Comparison of ENCODE assay signal across 16 cellular contexts in genomic region chr13:36531746-36532486, GRCh38.
DNase-seq lines count a peak whose midpoint lies in the region; ATAC-seq and TF ChIP-seq lines count a peak whose summit lies in the region.
"Had no signal": no experiment of that assay in that cellular context is flagged by ENCODE, and none has a peak within 500 bp of the region (broad histone marks: within the 10 kb centered on the region; RNA-seq: fewer than 3 reads in every experiment).

No MANE protein-coding gene starts in this region.

- TF ChIP-seq POLR2A in breast epithelium (IDR thresholded peaks at IDR 0.05), result no peak

- peaks cover 0 to 4% of the 10 kb centered on the region in 2 donors for H3K4me1 ChIP-seq in breast epithelium
- H3K4me1 ChIP-seq in adipocyte (ENCODE audit: control insufficient read depth, insufficient read depth, low read length), result peaks cover 9% of the 10 kb centered on the region

- intact Hi-C loops in MCF 10A (cut with micrococcal nuclease), result no loop called here
- intact Hi-C loops in breast epithelium (cut with DNase I; ENCODE audit: low total_unique reads), result no loop called here

- H3K27me3 ChIP-seq in breast epithelium, result no peaks in the 10 kb centered on the region
- peaks cover 14% of the 10 kb centered on the region for H3K27me3 ChIP-seq in adipocyte (replicated peaks; ENCODE audit: control insufficient read depth, insufficient read depth, low read length)
- H3K27me3 ChIP-seq: spleen had no signal

- H3K4me1 Mint-ChIP-seq in MCF 10A (ENCODE audit: insufficient read depth, unreplicated experiment), result peaks cover 23% of the 10 kb centered on the region
- H3K4me1 Mint-ChIP-seq: memory B cell had no signal

- BruUV-seq in MCF 10A (replicated peaks; lab: Mats Ljungman, UMichigan), result no TSS peak

- H3K9me3 ChIP-seq in breast epithelium (peaks cover 0 to 6% of the 10 kb centered on the region in 2 donors), adipocyte (ENCODE audit: control insufficient read depth, low read length) (no peaks in the 10 kb centered on the region)
- H3K9me3 ChIP-seq: spleen, thoracic aorta had no signal

- CTCF ChIA-PET in MCF 10A (lab: Yijun Ruan, JAX), result interaction anchor here (0.8 to 1.5 kb wide), 2 partner anchors 112 to 1627 kb away, joined by 3 to 5 read pairs; no protein-coding TSS in a partner anchor

- H3K27me3 Mint-ChIP-seq in MCF 10A (ENCODE audit: insufficient read depth, unreplicated experiment), result no peaks in the 10 kb centered on the region

- no peaks in the 10 kb centered on the region for H3K36me3 Mint-ChIP-seq in MCF 10A (ENCODE audit: insufficient read depth, unreplicated experiment)
- H3K36me3 Mint-ChIP-seq: brain, memory B cell had no signal

- H3K9ac ChIP-seq in adipocyte (ENCODE audit: low read length), result no peak overlapping the region

- no peaks in the 10 kb centered on the region for H3K9me3 Mint-ChIP-seq in MCF 10A (ENCODE audit: unreplicated experiment)
- H3K9me3 Mint-ChIP-seq: memory B cell; T-helper 1 cell treated with Interleukin-12 subunit alpha and Interleukin-12 subunit beta and Interleukin-4 antibody, amounts not matched to agents 30 μg/mL and 1 μg/mL, for 36 hours had no signal

- H3K4me3 Mint-ChIP-seq in MCF 10A (ENCODE audit: unreplicated experiment), result no peak overlapping the region
- H3K4me3 Mint-ChIP-seq: brain; memory B cell; T-helper 1 cell treated with Interleukin-12 subunit alpha and Interleukin-12 subunit beta and Interleukin-4 antibody, amounts not matched to agents 30 μg/mL and 1 μg/mL, for 36 hours had no signal

- H3K27ac ChIP-seq in breast epithelium, result peak overlapping the region in 1 of 2 donors; percentile 32
- H3K27ac ChIP-seq: spleen, thoracic aorta had no signal

- POLR2A ChIA-PET in MCF 10A (lab: Yijun Ruan, JAX), result no interaction called here

- peak; percentile 72 for DNase-seq in MCF 10A (ENCODE audit: unreplicated experiment)
- DNase-seq in breast epithelium (ENCODE audit: low spot score in 2 of 2), result no peak
- peak; percentile 27 for DNase-seq in adipocyte (ENCODE audit: low read depth)
- peak; percentile 16 for DNase-seq in iris pigment epithelial cell (ENCODE audit: low read depth)
- DNase-seq in superior temporal gyrus (ENCODE audit: extremely low spot score), result no peak
- no peak for DNase-seq in NCI-H1105 treated with DMSO at 0.1 percent for 48 hours (lab: John Stamatoyannopoulos, UW)
- DNase-seq: activated CD4-positive, alpha-beta T cell treated with anti-CD3 and anti-CD28 coated beads for 48 hours; activated T-cell treated with anti-CD3 and anti-CD28 coated beads, Interleukin-2, amount 50 U/mL, for 48 hours; NCI-H2227 treated with DMSO at 0.1 percent for 48 hours; spleen had no signal

- TF ChIP-seq CTCF in MCF 10A (IDR thresholded peaks at IDR 0.05; ENCODE audit: unreplicated experiment) (no peak), breast epithelium (IDR thresholded peaks at IDR 0.05) (no peak)

- H3K36me3 ChIP-seq in breast epithelium (no peaks in the 10 kb centered on the region), adipocyte (ENCODE audit: control insufficient read depth, insufficient read depth, low read length, severe bottlenecking) (no peaks in the 10 kb centered on the region)
- H3K36me3 ChIP-seq: spleen, thoracic aorta had no signal

- H3K4me3 ChIP-seq in breast epithelium (no peak overlapping the region), adipocyte (ENCODE audit: low read length) (no peak overlapping the region)
- H3K4me3 ChIP-seq: spleen, thoracic aorta had no signal

- ATAC-seq in HG03175 (IDR thresholded peaks at IDR 0.05; ENCODE audit: unreplicated experiment), result no peak
- ATAC-seq in HG03520 (IDR thresholded peaks at IDR 0.05; ENCODE audit: unreplicated experiment), result no peak

- no peak overlapping the region for H3K27ac Mint-ChIP-seq in MCF 10A (ENCODE audit: low read depth, unreplicated experiment)
- H3K27ac Mint-ChIP-seq: brain; memory B cell; T-helper 1 cell treated with Interleukin-12 subunit alpha and Interleukin-12 subunit beta and Interleukin-4 antibody, amounts not matched to agents 30 μg/mL and 1 μg/mL, for 36 hours had no signal

Comparison
In these comparisons a context has a peak if more than half of its experiments do, and no peak if none do; other contexts are left out.
1. DNase-seq: peak in MCF 10A (single experiment), adipocyte (single experiment) and iris pigment epithelial cell (single experiment); none in breast epithelium (0 of 2), superior temporal gyrus (single experiment) and NCI-H1105 treated with DMSO at 0.1 percent for 48 hours (single experiment).